Comparison of ENCODE assay signal across 8 cellular contexts in the genomic region with DNA sequence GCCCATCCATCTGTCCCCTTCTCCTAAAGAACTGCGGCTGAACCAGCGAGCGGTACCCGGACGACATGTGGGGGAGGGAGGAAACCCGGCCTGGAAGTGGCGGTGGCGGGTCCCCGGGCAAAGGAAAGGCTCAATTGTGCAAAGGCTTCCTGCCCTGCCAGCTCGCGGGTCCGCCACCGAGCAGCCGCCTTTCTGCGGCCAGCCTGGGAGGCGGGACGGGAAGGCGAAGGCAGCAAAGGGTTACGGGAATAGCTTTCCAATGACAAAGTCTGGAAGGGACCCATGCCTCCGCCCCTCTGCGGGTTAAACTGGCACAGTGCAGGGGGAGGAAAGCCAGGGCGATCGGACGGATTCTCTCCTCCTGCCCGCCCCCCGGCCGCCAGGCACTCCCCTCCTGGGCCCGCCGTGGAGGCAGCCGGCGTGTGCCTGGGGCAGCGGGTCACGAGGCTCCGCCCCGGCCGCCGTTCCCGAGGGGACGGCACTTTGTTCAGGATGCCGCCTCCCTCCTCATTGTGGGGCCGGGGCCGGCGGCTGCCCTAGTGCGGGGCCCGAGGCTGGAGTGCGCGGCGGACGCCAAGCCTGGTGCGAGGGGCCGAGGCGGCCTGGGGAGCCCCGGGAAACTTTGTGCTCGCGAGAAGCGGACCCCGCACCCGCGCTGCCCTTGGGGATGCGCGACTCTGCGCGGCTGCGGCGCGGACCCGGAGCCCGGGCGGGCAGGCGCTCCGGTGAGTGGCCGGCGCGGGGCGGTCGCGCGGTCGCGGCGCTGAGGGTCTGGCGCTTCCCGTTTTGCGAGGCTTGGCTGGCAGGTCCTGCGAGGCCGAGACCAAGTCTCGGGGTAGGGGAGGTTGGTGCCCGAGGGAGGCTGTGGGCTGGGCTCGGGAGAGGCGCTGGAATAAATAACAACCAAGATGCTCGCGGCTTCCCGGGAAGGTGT. TPM values are rescaled to one million over a fixed set of nuclear protein-coding genes. Genes with fewer than 3 reads are reported as not detected.
A peak's percentile ranks its signal among the peaks of the same experiment; 100 is the strongest.
DNase-seq lines count a peak whose midpoint lies in the region; ATAC-seq and TF ChIP-seq lines count a peak whose summit lies in the region.

A gene with protein sequence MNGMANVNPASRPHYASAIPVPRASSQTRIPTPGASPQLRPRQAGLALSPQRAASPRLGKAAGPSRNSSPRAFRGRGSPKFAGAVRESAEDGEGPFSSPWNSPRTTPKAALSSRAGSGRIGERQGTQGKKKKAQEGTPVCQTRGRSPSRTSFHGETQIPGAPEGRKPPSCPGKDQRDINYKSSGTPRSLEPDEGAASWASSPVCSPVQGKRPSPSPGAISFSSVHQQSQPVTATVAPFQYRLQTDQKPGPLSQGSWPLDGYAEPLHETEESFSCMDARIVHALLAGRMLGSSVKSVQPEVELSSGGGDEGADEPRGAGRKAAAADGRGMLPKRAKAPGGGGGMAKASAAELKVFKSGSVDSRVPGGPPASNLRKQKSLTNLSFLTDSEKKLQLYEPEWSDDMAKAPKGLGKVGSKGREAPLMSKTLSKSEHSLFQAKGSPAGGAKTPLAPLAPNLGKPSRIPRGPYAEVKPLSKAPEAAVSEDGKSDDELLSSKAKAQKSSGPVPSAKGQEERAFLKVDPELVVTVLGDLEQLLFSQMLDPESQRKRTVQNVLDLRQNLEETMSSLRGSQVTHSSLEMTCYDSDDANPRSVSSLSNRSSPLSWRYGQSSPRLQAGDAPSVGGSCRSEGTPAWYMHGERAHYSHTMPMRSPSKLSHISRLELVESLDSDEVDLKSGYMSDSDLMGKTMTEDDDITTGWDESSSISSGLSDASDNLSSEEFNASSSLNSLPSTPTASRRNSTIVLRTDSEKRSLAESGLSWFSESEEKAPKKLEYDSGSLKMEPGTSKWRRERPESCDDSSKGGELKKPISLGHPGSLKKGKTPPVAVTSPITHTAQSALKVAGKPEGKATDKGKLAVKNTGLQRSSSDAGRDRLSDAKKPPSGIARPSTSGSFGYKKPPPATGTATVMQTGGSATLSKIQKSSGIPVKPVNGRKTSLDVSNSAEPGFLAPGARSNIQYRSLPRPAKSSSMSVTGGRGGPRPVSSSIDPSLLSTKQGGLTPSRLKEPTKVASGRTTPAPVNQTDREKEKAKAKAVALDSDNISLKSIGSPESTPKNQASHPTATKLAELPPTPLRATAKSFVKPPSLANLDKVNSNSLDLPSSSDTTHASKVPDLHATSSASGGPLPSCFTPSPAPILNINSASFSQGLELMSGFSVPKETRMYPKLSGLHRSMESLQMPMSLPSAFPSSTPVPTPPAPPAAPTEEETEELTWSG (N-terminal part only) (plus strand): TSS at position 510 of the 934 bp plus-strand sequence. CDS start 83,758 bp downstream, outside the sequence.

- H3K27ac Mint-ChIP-seq in CD4-positive, alpha-beta T cell: no peak within 1 kb of the TSS
- H3K27ac Mint-ChIP-seq in T-cell (no peak within 1 kb of the TSS), endothelial cell (ENCODE audit: unreplicated experiment) (peak within 1 kb of the TSS; percentile 78)

- RAD21 ChIA-PET in HCT116 (lab: Charles Lee; ENCODE audit: low non-redundant PET in 1 of 2, low total read pairs in 2 of 2, uncharacterized antibody in 2 of 2, unreplicated experiment in 2 of 2): no interaction called here

- no peaks in the 10 kb centered on the region for H3K9me2 ChIP-seq in HCT116 (ENCODE audit: insufficient read depth)

- H3K79me2 ChIP-seq in HCT116 (ENCODE audit: insufficient read depth, low read length): no peaks in the 10 kb centered on the region

- H3K27me3 Mint-ChIP-seq in CD4-positive, alpha-beta T cell: peaks cover 80% of the 10 kb centered on the region
- H3K27me3 Mint-ChIP-seq in T-cell (peaks cover 57 to 65% of the 10 kb centered on the region in 2 donors), endothelial cell (ENCODE audit: unreplicated experiment) (peaks cover 11% of the 10 kb centered on the region)

- POLR2A ChIA-PET in CD4-positive, alpha-beta T cell (lab: Charles Lee): no interaction called here
- POLR2A ChIA-PET in HCT116 (lab: Charles Lee) (no interaction called here), T-cell (lab: Charles Lee) (no interaction called here)

- no peaks in the 10 kb centered on the region for H3K9me3 ChIP-seq in CD4-positive, alpha-beta T cell (ENCODE audit: control insufficient read depth, low read length)
- no peaks in the 10 kb centered on the region for H3K9me3 ChIP-seq in HCT116 (ENCODE audit: control insufficient read depth in 1 of 2, insufficient read depth in 1 of 2, low read depth in 1 of 2, low read length in 2 of 2)

- no peak within 1 kb of the TSS for H3K27ac ChIP-seq in CD4-positive, alpha-beta T cell (ENCODE audit: low read depth, low read length)
- H3K27ac ChIP-seq in HCT116 (ENCODE audit: low read depth, low read length): no peak within 1 kb of the TSS; the same call in 1 of the 2 replicates

- H4K20me1 ChIP-seq in HCT116 (ENCODE audit: insufficient read depth): no peaks in the 10 kb centered on the region

- peak within 1 kb of the TSS; percentile 79 for H3K4me2 ChIP-seq in HCT116 (ENCODE audit: low read length)

- peak within 1 kb of the TSS; percentile 79 for H3K4me3 Mint-ChIP-seq in CD4-positive, alpha-beta T cell
- H3K4me3 Mint-ChIP-seq in T-cell (peak within 1 kb of the TSS; percentile 70 to 78 (median 73)), endothelial cell (ENCODE audit: unreplicated experiment) (peak within 1 kb of the TSS; percentile 96)

- no peak for DNase-seq in CD4-positive, alpha-beta T cell
- DNase-seq in HCT116 (ENCODE audit: low read depth, low spot score): no peak
- no peak for DNase-seq in T-cell
- DNase-seq in endothelial cell (ENCODE audit: low spot score): peak; percentile 83
- DNase-seq in medulla oblongata (ENCODE audit: extremely low spot score): peak; percentile 79
- peak; percentile 58 for DNase-seq in superior temporal gyrus (ENCODE audit: extremely low spot score)

- no peak for TF ChIP-seq RAD21 in HCT116 (IDR thresholded peaks at IDR 0.05; ENCODE audit: low read depth)

- H3K27me3 ChIP-seq in CD4-positive, alpha-beta T cell (ENCODE audit: control insufficient read depth, insufficient read depth, low read length): peaks cover 40% of the 10 kb centered on the region
- H3K27me3 ChIP-seq in HCT116 (ENCODE audit: insufficient read depth, low read length): no peaks in the 10 kb centered on the region

- TF ChIP-seq POLR2A in HCT116 (IDR thresholded peaks at IDR 0.05; ENCODE audit: borderline replicate concordance, extremely low read depth, insufficient read depth, insufficient read length): no peak

- H3K4me1 ChIP-seq in HCT116 (ENCODE audit: control insufficient read depth in 1 of 2, insufficient read depth in 2 of 2, low read length in 2 of 2): peaks cover 24 to 52% of the 10 kb centered on the region in 2 experiments

- BruUV-seq in HCT116 (replicated peaks; lab: Mats Ljungman, UMichigan): no TSS peak

- CTCF ChIA-PET in CD4-positive, alpha-beta T cell (lab: Charles Lee): no interaction called here
- CTCF ChIA-PET in HCT116 (lab: Charles Lee): interaction anchor here (2.2 kb wide), 1 partner anchor 26 kb away, joined by 6 read pairs; no protein-coding TSS in a partner anchor
- CTCF ChIA-PET in T-cell (lab: Charles Lee): no interaction called here

- no peaks in the 10 kb centered on the region for H3K9me3 Mint-ChIP-seq in CD4-positive, alpha-beta T cell
- peaks cover 0 to 4% (median 0%) of the 10 kb centered on the region in 3 donors for H3K9me3 Mint-ChIP-seq in T-cell
- no peaks in the 10 kb centered on the region for H3K9me3 Mint-ChIP-seq in endothelial cell (ENCODE audit: unreplicated experiment)

- H3K4me3 ChIP-seq in HCT116 (replicated peaks in 1 of 2; ENCODE audit: low read depth in 1 of 2, low read length in 2 of 2): peak within 1 kb of the TSS; percentile 39 to 56

- peak within 1 kb of the TSS; percentile 41 for H3K9ac ChIP-seq in HCT116 (ENCODE audit: low read length)

- H3K36me3 ChIP-seq in HCT116 (ENCODE audit: control insufficient read depth in 1 of 2, insufficient read depth in 2 of 2, low read length in 2 of 2): no peaks in the 10 kb centered on the region

- intact Hi-C loops in CD4-positive, alpha-beta T cell (cut with DNase I, micrococcal nuclease): no loop called here
- intact Hi-C loops in HCT116 (cut with micrococcal nuclease): no loop called here

- ATAC-seq in CD4-positive, alpha-beta T cell (ENCODE audit: poor library complexity): no peak
- ATAC-seq in HCT116 (peak; percentile 71), T-cell (replicated peaks in 1 of 4) (peak; percentile 14 to 46 (median 43)), GM19467 (IDR thresholded peaks at IDR 0.05; ENCODE audit: unreplicated experiment) (no peak), GM21423 (IDR thresholded peaks at IDR 0.05; ENCODE audit: unreplicated experiment) (no peak)

- TF ChIP-seq CTCF in CD4-positive, alpha-beta T cell (IDR thresholded peaks at IDR 0.05): no peak
- no peak for TF ChIP-seq CTCF in HCT116 (IDR thresholded peaks at IDR 0.05 in 2 of 3, conservative IDR thresholded peaks at IDR 0.05 in 1 of 3; ENCODE audit: borderline replicate concordance in 1 of 3, insufficient read depth in 1 of 3, low read depth in 2 of 3, low read length in 2 of 3)
- TF ChIP-seq CTCF in endothelial cell (IDR thresholded peaks at IDR 0.05; ENCODE audit: unreplicated experiment): no peak

- H3K4me1 Mint-ChIP-seq in CD4-positive, alpha-beta T cell (ENCODE audit: low read depth): peaks cover 29% of the 10 kb centered on the region
- H3K4me1 Mint-ChIP-seq in T-cell: peaks cover 10 to 22% (median 22%) of the 10 kb centered on the region in 3 donors
- peaks cover 49% of the 10 kb centered on the region for H3K4me1 Mint-ChIP-seq in endothelial cell (ENCODE audit: unreplicated experiment)

- no peak within 1 kb of the TSS for H2AFZ ChIP-seq in HCT116 (ENCODE audit: low read depth, low read length, poor library complexity, severe bottlenecking)

- H3K36me3 Mint-ChIP-seq in CD4-positive, alpha-beta T cell (ENCODE audit: low read depth): no peaks in the 10 kb centered on the region
- H3K36me3 Mint-ChIP-seq in T-cell: peaks cover 8% of the 10 kb centered on the region
- peaks cover 4% of the 10 kb centered on the region for H3K36me3 Mint-ChIP-seq in endothelial cell (ENCODE audit: low read depth, unreplicated experiment)

TF ChIP-seq in HCT116, 20 proteins besides CTCF, POLR2A, EP300 and RAD21:
- TF ChIP-seq POLR2AphosphoS5 (IDR thresholded peaks at IDR 0.05; ENCODE audit: low read depth, low read length) (no peak), TCF7L2 (IDR thresholded peaks at IDR 0.05; ENCODE audit: borderline replicate concordance, extremely low read depth, insufficient read depth, insufficient read length) (peak; percentile 55)

RNA-seq across cellular contexts. Expression of the gene that starts here (rescaled TPM):
- 1 to 10 TPM; 2.8 to 4.3 TPM for total RNA-seq in CD4-positive, alpha-beta T cell
- total RNA-seq in HCT116 (2021; ENCODE audit: unreplicated experiment): 22.8 TPM
- 9.8 and 11.3 TPM in 2 replicates for polyA plus RNA-seq in HCT116 (2012)
- total RNA-seq in T-cell: 1 to 10 TPM; 2.8 to 6.9 (median 4.7) TPM
- 101 TPM for total RNA-seq in endothelial cell (ENCODE audit: unreplicated experiment)

Comparison
In these comparisons a context has a peak if more than half of its experiments do, and no peak if none do; other contexts are left out.
1. ATAC-seq: peak in HCT116 (single experiment) and T-cell (4 of 4); none in CD4-positive, alpha-beta T cell (single experiment), GM19467 (single experiment) and GM21423 (single experiment).
2. DNase-seq: peak in endothelial cell (single experiment), medulla oblongata (single experiment) and superior temporal gyrus (single experiment); none in CD4-positive, alpha-beta T cell (0 of 10), HCT116 (single experiment) and T-cell (0 of 34).
3. Peak in every context shown above with its lines, with median percentiles within 50 percentile points of each other: H3K4me3 Mint-ChIP-seq.